18 cellular contexts compared by ENCODE assay signal in the genomic region with DNA sequence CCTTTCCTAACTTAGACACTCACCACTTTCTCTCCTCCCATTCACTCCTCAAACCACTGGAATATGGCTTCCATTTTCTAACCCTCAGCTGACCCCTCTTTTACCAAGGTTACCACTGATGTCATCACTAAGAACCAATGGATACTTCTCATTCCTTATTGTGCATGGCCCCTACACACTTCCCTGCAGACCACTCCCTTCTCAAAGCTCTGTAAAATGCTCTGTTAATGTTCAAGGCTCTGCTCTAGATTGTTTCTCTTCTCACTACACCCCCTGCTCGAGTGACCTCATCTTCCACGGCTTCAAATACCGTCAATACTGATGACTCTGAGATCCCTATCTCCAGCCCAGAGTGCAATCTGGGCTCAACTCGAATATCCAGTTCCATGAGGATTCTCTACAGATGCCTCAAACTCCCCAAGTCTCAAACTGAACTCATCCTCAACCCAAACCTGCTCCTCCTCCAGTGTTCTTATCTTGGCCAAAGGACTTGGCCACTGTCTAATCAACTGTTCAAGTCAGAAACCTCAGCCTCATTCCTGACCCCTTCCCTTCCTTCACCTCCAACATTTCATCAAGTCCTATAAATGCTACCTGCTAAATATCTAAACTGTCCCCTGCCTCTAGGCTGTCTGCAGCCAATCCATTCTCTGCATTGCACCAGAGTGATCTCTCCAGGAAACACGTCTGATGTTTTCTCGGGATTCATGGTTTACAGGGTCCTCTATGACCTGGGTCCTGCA. TPM values are rescaled to one million over a fixed set of nuclear protein-coding genes. Genes with fewer than 3 reads are reported as not detected.
DNase-seq lines count a peak whose midpoint lies in the region; ATAC-seq and TF ChIP-seq lines count a peak whose summit lies in the region.
"Had no signal": no experiment of that assay in that cellular context is flagged by ENCODE, and none has a peak within 500 bp of the region (broad histone marks: within the 10 kb centered on the region; RNA-seq: fewer than 3 reads in every experiment).

No MANE protein-coding gene starts in this region.

- no peaks in the 10 kb centered on the region for H3K36me3 Mint-ChIP-seq in effector memory CD8-positive, alpha-beta T cell (ENCODE audit: insufficient read depth)
- no peaks in the 10 kb centered on the region for H3K36me3 Mint-ChIP-seq in stimulated activated effector memory CD8-positive, alpha-beta T cell treated with anti-CD3 and anti-CD28 coated beads, Interleukin-12 subunit alpha, Interleukin-12 subunit beta, amount 100 ng/mL, for 72 hours
- H3K36me3 Mint-ChIP-seq: activated CD4-positive, alpha-beta memory T cell treated with anti-CD3 and anti-CD28 coated beads for 36 hours; activated naive CD8-positive, alpha-beta T cell had no signal

- no peak for TF ChIP-seq EP300 in SK-N-SH (IDR thresholded peaks at IDR 0.05; ENCODE audit: borderline replicate concordance in 1 of 2, low read depth in 1 of 2, low read length in 1 of 2)

- H3K9me3 Mint-ChIP-seq in effector memory CD8-positive, alpha-beta T cell: no peaks in the 10 kb centered on the region
- no peaks in the 10 kb centered on the region for H3K9me3 Mint-ChIP-seq in stimulated activated effector memory CD8-positive, alpha-beta T cell treated with anti-CD3 and anti-CD28 coated beads, Interleukin-12 subunit alpha, Interleukin-12 subunit beta, amount 100 ng/mL, for 72 hours
- H3K9me3 Mint-ChIP-seq: activated CD4-positive, alpha-beta memory T cell treated with anti-CD3 and anti-CD28 coated beads for 36 hours; activated T-cell treated with anti-CD3 and anti-CD28 coated beads, Interleukin-2, amount 50 U/mL, for 24 hours; CD4-positive, alpha-beta T cell had no signal

- no peaks in the 10 kb centered on the region for H3K36me3 ChIP-seq in mammary epithelial cell (ENCODE audit: insufficient read depth, low read length)
- H3K36me3 ChIP-seq in breast epithelium: no peaks in the 10 kb centered on the region
- H3K36me3 ChIP-seq in SK-N-SH (replicated peaks in 1 of 2; ENCODE audit: control insufficient read depth in 1 of 2, insufficient read depth in 2 of 2, low read length in 1 of 2): no peaks in the 10 kb centered on the region
- H3K36me3 ChIP-seq: upper lobe of left lung had no signal

- H4K20me1 ChIP-seq in mammary epithelial cell (ENCODE audit: insufficient read depth, low read length) (no peaks in the 10 kb centered on the region), SK-N-SH (ENCODE audit: insufficient read depth) (no peaks in the 10 kb centered on the region)

- no peaks in the 10 kb centered on the region for H3K79me2 ChIP-seq in mammary epithelial cell (ENCODE audit: insufficient read depth, low read length)
- H3K79me2 ChIP-seq in SK-N-SH (ENCODE audit: insufficient read depth): no peaks in the 10 kb centered on the region

- no peak for TF ChIP-seq POLR2A in breast epithelium (IDR thresholded peaks at IDR 0.05)

- no peaks in the 10 kb centered on the region for H3K4me1 ChIP-seq in mammary epithelial cell (ENCODE audit: insufficient read depth, low read length)
- no peaks in the 10 kb centered on the region for H3K4me1 ChIP-seq in breast epithelium
- peaks cover 8% of the 10 kb centered on the region in 2 experiments; a peak in 2 of 4 replicates for H3K4me1 ChIP-seq in SK-N-SH (ENCODE audit: control insufficient read depth in 1 of 2, insufficient read depth in 2 of 2, low read depth in 1 of 2, low read length in 1 of 2)
- H3K4me1 ChIP-seq: upper lobe of left lung had no signal

- H2AFZ ChIP-seq in mammary epithelial cell (ENCODE audit: low read depth, low read length): no peak overlapping the region
- 0 out of 2 replicates have a peak overlapping the region, but pooled peaks have one; percentile 16 for H2AFZ ChIP-seq in SK-N-SH (ENCODE audit: low read depth)

- TF ChIP-seq RAD21 in SK-N-SH (IDR thresholded peaks at IDR 0.05; ENCODE audit: low read length): no peak

- H3K4me3 ChIP-seq in mammary epithelial cell (replicated peaks in 1 of 3; ENCODE audit: insufficient read depth in 1 of 3, low read depth in 2 of 3, low read length in 3 of 3): no peak overlapping the region
- no peak overlapping the region for H3K4me3 ChIP-seq in breast epithelium
- H3K4me3 ChIP-seq in SK-N-SH (ENCODE audit: low read depth in 2 of 2, low read length in 1 of 2): no peak overlapping the region
- H3K4me3 ChIP-seq in fibroblast of villous mesenchyme (ENCODE audit: low read depth, low read length): no peak overlapping the region
- H3K4me3 ChIP-seq: GM12878, upper lobe of left lung had no signal

- H3K27me3 Mint-ChIP-seq in effector memory CD8-positive, alpha-beta T cell: peaks cover 16 to 21% of the 10 kb centered on the region in 2 donors

- H3K27ac ChIP-seq in mammary epithelial cell (ENCODE audit: insufficient read depth, low read depth, low read length): no peak overlapping the region
- H3K27ac ChIP-seq in breast epithelium: no peak overlapping the region
- H3K27ac ChIP-seq in SK-N-SH (ENCODE audit: low read depth in 2 of 2, low read length in 1 of 2): peak overlapping the region in 1 of 2 experiments; percentile 34; a peak in 2 of 4 replicates
- H3K27ac ChIP-seq: upper lobe of left lung, VCaP had no signal

- H3K4me2 ChIP-seq in mammary epithelial cell (ENCODE audit: insufficient read depth, low read depth, low read length) (no peak overlapping the region), SK-N-SH (peak overlapping the region; percentile 29; the same call in 1 of the 2 replicates)

- POLR2A ChIA-PET in SK-N-SH (lab: Yijun Ruan, JAX): no interaction called here

- H3K9me2 ChIP-seq in SK-N-SH: no peaks in the 10 kb centered on the region

- in situ Hi-C loops in mammary epithelial cell (cut with MboI; ENCODE audit: low sequenced_read_pairs in 2 of 2): loop anchor here in 1 of 2 donors (10.0 kb wide), 2 partner anchors 65 to 145 kb away; no protein-coding TSS in a partner anchor

- TF ChIP-seq CTCF in mammary epithelial cell (conservative IDR thresholded peaks at IDR 0.05 in 1 of 2, IDR thresholded peaks at IDR 0.05 in 1 of 2; ENCODE audit: extremely low read depth in 1 of 2, insufficient read depth in 1 of 2, low read depth in 1 of 2, low read length in 2 of 2) (no peak), breast epithelium (IDR thresholded peaks at IDR 0.05) (no peak), SK-N-SH (IDR thresholded peaks at IDR 0.05) (no peak), fibroblast of villous mesenchyme (IDR thresholded peaks at IDR 0.05; ENCODE audit: insufficient read depth, low read depth, low read length) (no peak)

- H3F3A ChIP-seq in SK-N-SH (replicated peaks; ENCODE audit: insufficient read depth): no peaks in the 10 kb centered on the region

- H3K4me1 Mint-ChIP-seq in effector memory CD8-positive, alpha-beta T cell (ENCODE audit: low read depth in 2 of 2): no peaks in the 10 kb centered on the region
- H3K4me1 Mint-ChIP-seq in stimulated activated effector memory CD8-positive, alpha-beta T cell treated with anti-CD3 and anti-CD28 coated beads, Interleukin-12 subunit alpha, Interleukin-12 subunit beta, amount 100 ng/mL, for 72 hours: no peaks in the 10 kb centered on the region

- H3K9ac ChIP-seq in mammary epithelial cell (ENCODE audit: insufficient read depth, low read length) (no peak overlapping the region), SK-N-SH (no peak overlapping the region)

- DNase-seq in mammary epithelial cell (peak; percentile 69), breast epithelium (ENCODE audit: low spot score in 2 of 2) (no peak), SK-N-SH (no peak), fibroblast of villous mesenchyme (ENCODE audit: low read depth) (peak; percentile 62), NCI-H345 treated with DMSO at 0.1 percent for 48 hours (lab: John Stamatoyannopoulos, UW; ENCODE audit: unreplicated experiment) (no peak), NCI-H2107 (lab: John Stamatoyannopoulos, UW) (no peak)
- DNase-seq in effector memory CD8-positive, alpha-beta T cell: no peak
- DNase-seq in stimulated activated effector memory CD8-positive, alpha-beta T cell treated with anti-CD3 and anti-CD28 coated beads, Interleukin-12 subunit alpha, Interleukin-12 subunit beta, amount 100 ng/mL, for 72 hours (ENCODE audit: low spot score in 2 of 2): no peak
- DNase-seq: activated CD4-positive, alpha-beta memory T cell treated with anti-CD3 and anti-CD28 coated beads for 36 hours; activated T-cell treated with anti-CD3 and anti-CD28 coated beads, Interleukin-2, amount 50 U/mL, for 24 hours; CD4-positive, alpha-beta T cell; NCI-H1436; stimulated activated naive CD4-positive, alpha-beta T cell; upper lobe of left lung had no signal

- dilution Hi-C loops in mammary epithelial cell (cut with HindIII; ENCODE audit: low sequenced_read_pairs): loop anchor here (10.0 kb wide), 1 partner anchor 195 kb away; no protein-coding TSS in a partner anchor

- no TSS peak for BruUV-seq in mammary epithelial cell (replicated peaks; lab: Mats Ljungman, UMichigan)

- 58% methylated on average over 4 of the region's 6 CpGs for WGBS in mammary epithelial cell (ENCODE audit: low coverage, missing lambda C conversion rate)
- 46% methylated on average over 6 of the region's 6 CpGs for WGBS in SK-N-SH (ENCODE audit: low lambda C conversion rate)

- H3K9me3 ChIP-seq in mammary epithelial cell (replicated peaks; ENCODE audit: insufficient read depth, low read length) (no peaks in the 10 kb centered on the region), breast epithelium (no peaks in the 10 kb centered on the region), SK-N-SH (no peaks in the 10 kb centered on the region)
- H3K9me3 ChIP-seq: upper lobe of left lung had no signal

- no peak for ATAC-seq in effector memory CD8-positive, alpha-beta T cell (replicated peaks)
- no peak for ATAC-seq in stimulated activated effector memory CD8-positive, alpha-beta T cell treated with anti-CD3 and anti-CD28 coated beads, Interleukin-12 subunit alpha, Interleukin-12 subunit beta, amount 100 ng/mL, for 72 hours
- ATAC-seq: GM12878 had no signal

- CTCF ChIA-PET in mammary epithelial cell (lab: Charles Lee; ENCODE audit: low non-redundant PET) (no interaction called here), SK-N-SH (lab: Yijun Ruan, JAX) (interaction anchor here (1.1 to 5.0 kb wide), 4 partner anchors 14 to 202 kb away, joined by 4 to 30 read pairs (median 6); partner anchors contain the start of gene MYCL)

- no peak overlapping the region for H3K4me3 Mint-ChIP-seq in effector memory CD8-positive, alpha-beta T cell
- H3K4me3 Mint-ChIP-seq in stimulated activated effector memory CD8-positive, alpha-beta T cell treated with anti-CD3 and anti-CD28 coated beads, Interleukin-12 subunit alpha, Interleukin-12 subunit beta, amount 100 ng/mL, for 72 hours: no peak overlapping the region
- H3K4me3 Mint-ChIP-seq: activated CD4-positive, alpha-beta memory T cell treated with anti-CD3 and anti-CD28 coated beads for 36 hours; activated naive CD8-positive, alpha-beta T cell; activated T-cell treated with anti-CD3 and anti-CD28 coated beads, Interleukin-2, amount 50 U/mL, for 24 hours; CD4-positive, alpha-beta T cell had no signal

- no peaks in the 10 kb centered on the region for H3K27me3 ChIP-seq in mammary epithelial cell (ENCODE audit: insufficient read depth, low read length)
- no peaks in the 10 kb centered on the region for H3K27me3 ChIP-seq in breast epithelium
- H3K27me3 ChIP-seq in SK-N-SH (ENCODE audit: insufficient read depth): no peaks in the 10 kb centered on the region
- H3K27me3 ChIP-seq: upper lobe of left lung had no signal

- intact Hi-C loops in mammary epithelial cell (cut with micrococcal nuclease) (no loop called here), breast epithelium (cut with DNase I; ENCODE audit: low total_unique reads) (no loop called here)

- no peak overlapping the region for H3K27ac Mint-ChIP-seq in effector memory CD8-positive, alpha-beta T cell
- no peak overlapping the region for H3K27ac Mint-ChIP-seq in stimulated activated effector memory CD8-positive, alpha-beta T cell treated with anti-CD3 and anti-CD28 coated beads, Interleukin-12 subunit alpha, Interleukin-12 subunit beta, amount 100 ng/mL, for 72 hours
- H3K27ac Mint-ChIP-seq: activated CD4-positive, alpha-beta memory T cell treated with anti-CD3 and anti-CD28 coated beads for 36 hours; activated naive CD8-positive, alpha-beta T cell; activated T-cell treated with anti-CD3 and anti-CD28 coated beads, Interleukin-2, amount 50 U/mL, for 24 hours; CD4-positive, alpha-beta T cell had no signal

RNA-seq across cellular contexts. Expression of gene BMP8B, which starts 41.3 kb away (rescaled TPM):
- total RNA-seq in mammary epithelial cell (not detected), breast epithelium (1 to 10 TPM in 1 of 3 donors, under 1 TPM in 2; 0.48 to 1.3 (median 0.59) TPM), fibroblast of villous mesenchyme (under 0.01 TPM in 1 of 2 replicates, not detected in the other)
- polyA plus RNA-seq in mammary epithelial cell (0.06 TPM), SK-N-SH (2012; rRNA removed) (0.07 and 0.16 TPM in 2 replicates)
- polyA minus RNA-seq in mammary epithelial cell: not detected
- polyA plus RNA-seq in SK-N-SH (2012; cell fraction: cytosol; rRNA removed): 0.10 and 0.24 TPM in 2 replicates
- polyA plus RNA-seq in SK-N-SH (2012; cell fraction: nucleus; rRNA removed): 0.04 and 0.05 TPM in 2 replicates

RNA-seq across cellular contexts. Expression of gene TRIT1, which starts 53.3 kb away (rescaled TPM):
- total RNA-seq in mammary epithelial cell (10 to 100 TPM; 21.3 to 24.6 TPM), breast epithelium (10 to 100 TPM; 10.1 to 30.3 (median 19.3) TPM), fibroblast of villous mesenchyme (19.6 and 23.3 TPM in 2 replicates)
- polyA plus RNA-seq in mammary epithelial cell (15.4 TPM), SK-N-SH (2012; rRNA removed) (11.8 and 15.4 TPM in 2 replicates)
- 16.6 TPM for polyA minus RNA-seq in mammary epithelial cell
- polyA plus RNA-seq in SK-N-SH (2012; cell fraction: cytosol; rRNA removed): 12.7 and 14.1 TPM in 2 replicates
- polyA plus RNA-seq in SK-N-SH (2012; cell fraction: nucleus; rRNA removed): 18.8 and 33.5 TPM in 2 replicates

RNA-seq across cellular contexts. Expression of gene OXCT2, which starts 58.8 kb away (rescaled TPM):
- total RNA-seq in mammary epithelial cell: 1 to 10 TPM in 1 of 2 donors, under 1 TPM in 1; 0.28 to 1.7 TPM
- polyA plus RNA-seq in mammary epithelial cell: 0.27 TPM
- not detected for polyA minus RNA-seq in mammary epithelial cell
- total RNA-seq in breast epithelium: under 1 TPM in 2 of 3 donors, not detected in 1; 0.32 to 0.66 TPM
- 0.34 and 0.44 TPM in 2 replicates for polyA plus RNA-seq in SK-N-SH (2012; rRNA removed)
- 0.26 and 0.28 TPM in 2 replicates for polyA plus RNA-seq in SK-N-SH (2012; cell fraction: cytosol; rRNA removed)
- 0.46 and 0.54 TPM in 2 replicates for polyA plus RNA-seq in SK-N-SH (2012; cell fraction: nucleus; rRNA removed)
- 1.7 and 5.2 TPM in 2 replicates for total RNA-seq in fibroblast of villous mesenchyme
- total RNA-seq: CD4-positive, alpha-beta T cell; G401 had no signal

Comparison
In these comparisons a context has a peak if more than half of its experiments do, and no peak if none do; other contexts are left out.
1. DNase-seq: peak in mammary epithelial cell (single experiment) and fibroblast of villous mesenchyme (single experiment); none in breast epithelium (0 of 2), SK-N-SH (single experiment), NCI-H345 treated with DMSO at 0.1 percent for 48 hours (single experiment), effector memory CD8-positive, alpha-beta T cell (0 of 3), NCI-H2107 (single experiment) and stimulated activated effector memory CD8-positive, alpha-beta T cell treated with anti-CD3 and anti-CD28 coated beads, Interleukin-12 subunit alpha, Interleukin-12 subunit beta, amount 100 ng/mL, for 72 hours (0 of 2).